1 cellular context compared by ENCODE assay signal in genomic region chr12:32737715-32738114, GRCh38.
TF ChIP-seq lines count a peak whose summit lies in the region.

No MANE protein-coding gene starts in this region.

TF ChIP-seq in HCT116, 20 proteins besides CTCF, POLR2A, EP300 and RAD21 (continued from another document):
- TF ChIP-seq REST (IDR thresholded peaks at IDR 0.05; ENCODE audit: low read depth) (no peak), MAX (IDR thresholded peaks at IDR 0.05) (no peak), ZFX (IDR thresholded peaks at IDR 0.05) (no peak), SIN3A (IDR thresholded peaks at IDR 0.05; ENCODE audit: low read depth) (no peak), FOSL1 (IDR thresholded peaks at IDR 0.05; ENCODE audit: low read depth) (no peak), POLR2AphosphoS5 (IDR thresholded peaks at IDR 0.05; ENCODE audit: low read depth, low read length) (no peak), EGR1 (IDR thresholded peaks at IDR 0.05; ENCODE audit: low read depth) (no peak), TCF7L2 (IDR thresholded peaks at IDR 0.05; ENCODE audit: borderline replicate concordance, extremely low read depth, insufficient read depth, insufficient read length) (no peak), ZNF274 (IDR thresholded peaks at IDR 0.05; ENCODE audit: low read depth, low read length) (no peak), YY1 (IDR thresholded peaks at IDR 0.05; ENCODE audit: extremely low read depth, insufficient replicate concordance, low read depth, low read length) (no peak)
